Comparison of ENCODE assay signal across 15 cellular contexts in the genomic region with DNA sequence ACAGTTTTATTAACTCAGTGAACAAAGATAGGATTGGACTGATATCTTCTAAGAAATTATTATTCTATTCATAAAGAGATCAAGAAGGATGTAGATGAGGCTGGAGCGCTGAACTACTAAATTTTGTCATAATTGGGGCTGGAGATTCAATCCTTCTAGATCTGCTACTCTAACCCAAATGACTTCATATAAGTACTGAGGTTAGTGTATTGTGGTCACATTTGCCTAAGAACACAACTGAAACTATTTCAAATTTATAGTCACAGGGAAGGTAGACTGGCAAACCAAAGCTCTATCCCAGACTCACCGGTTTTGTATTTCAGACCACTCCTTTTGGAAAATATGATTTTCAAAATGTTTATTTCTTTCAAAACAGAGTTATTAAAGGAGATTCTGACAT.
DNase-seq lines count a peak whose midpoint lies in the region; ATAC-seq and FAIRE-seq lines count a peak whose summit lies in the region.
"Had no signal": no experiment of that assay in that cellular context is flagged by ENCODE, and none has a peak within 500 bp of the region (broad histone marks: within the 10 kb centered on the region; RNA-seq: fewer than 3 reads in every experiment).

No MANE protein-coding gene starts in this region.

- no peaks in the 10 kb centered on the region for H3K27me3 ChIP-seq in small intestine (ENCODE audit: control insufficient read depth in 2 of 2, insufficient read depth in 2 of 2, low read length in 2 of 2)
- H3K27me3 ChIP-seq: SJCRH30 had no signal

- H3K4me1 ChIP-seq in small intestine (ENCODE audit: control insufficient read depth in 2 of 2, insufficient read depth in 1 of 2, low read depth in 1 of 2, low read length in 1 of 2): no peaks in the 10 kb centered on the region
- H3K4me1 ChIP-seq: A549, Caco-2, SJCRH30 had no signal

- no peak overlapping the region for H3K27ac ChIP-seq in small intestine (ENCODE audit: low read depth in 1 of 2, low read length in 1 of 2)
- H3K27ac ChIP-seq: A549, SJCRH30 had no signal

- no peak overlapping the region for H3K4me3 ChIP-seq in small intestine (ENCODE audit: low read depth in 1 of 2, low read length in 2 of 2)
- H3K4me3 ChIP-seq: A549, SJCRH30 had no signal

- FAIRE-seq in small intestine (lab: Jason Lieb, UNC): no peak
- FAIRE-seq: A549 had no signal

- ATAC-seq in GM18502 (IDR thresholded peaks at IDR 0.05; ENCODE audit: poor library complexity, unreplicated experiment): peak; percentile 62
- peak; percentile 65 for ATAC-seq in GM18907 (IDR thresholded peaks at IDR 0.05; ENCODE audit: unreplicated experiment)
- ATAC-seq in HG02884 (IDR thresholded peaks at IDR 0.05; ENCODE audit: unreplicated experiment): peak; percentile 48
- ATAC-seq: A549 had no signal

- 61 to 92% (median 77%) methylated on average over 2 of the region's 2 CpGs for WGBS in small intestine, 3 donors

- H3K9me3 ChIP-seq in small intestine (ENCODE audit: control insufficient read depth, low read depth): no peaks in the 10 kb centered on the region
- H3K9me3 ChIP-seq: A549, Caco-2, SJCRH30 had no signal

- H3K36me3 ChIP-seq in small intestine (ENCODE audit: control insufficient read depth in 2 of 2, insufficient read depth in 2 of 2, low read length in 2 of 2): no peaks in the 10 kb centered on the region

- DNase-seq in NCI-H526 (lab: John Stamatoyannopoulos, UW): peak; percentile 31 to 67
- DNase-seq in cortex of kidney (lab: John Stamatoyannopoulos, UW): no peak
- DNase-seq in NCI-H2196 (lab: John Stamatoyannopoulos, UW; ENCODE audit: unreplicated experiment): no peak
- no peak for DNase-seq in iPS-NIHi11 (ENCODE audit: low spot score)
- no peak for DNase-seq in small intestine
- DNase-seq: Caco-2, GOT3, IMR-90, NCI-H187 treated with DMSO at 0.1 percent for 48 hours, RPMI8226, SJCRH30 had no signal

Comparison
In these comparisons a context has a peak if more than half of its experiments do, and no peak if none do; other contexts are left out.
1. DNase-seq: peak in NCI-H526 (2 of 2); none in cortex of kidney (single experiment), NCI-H2196 (single experiment), iPS-NIHi11 (single experiment) and small intestine (single experiment).
2. Peak in every context shown above with its lines, with median percentiles within 50 percentile points of each other: ATAC-seq.